In the genomic region with DNA sequence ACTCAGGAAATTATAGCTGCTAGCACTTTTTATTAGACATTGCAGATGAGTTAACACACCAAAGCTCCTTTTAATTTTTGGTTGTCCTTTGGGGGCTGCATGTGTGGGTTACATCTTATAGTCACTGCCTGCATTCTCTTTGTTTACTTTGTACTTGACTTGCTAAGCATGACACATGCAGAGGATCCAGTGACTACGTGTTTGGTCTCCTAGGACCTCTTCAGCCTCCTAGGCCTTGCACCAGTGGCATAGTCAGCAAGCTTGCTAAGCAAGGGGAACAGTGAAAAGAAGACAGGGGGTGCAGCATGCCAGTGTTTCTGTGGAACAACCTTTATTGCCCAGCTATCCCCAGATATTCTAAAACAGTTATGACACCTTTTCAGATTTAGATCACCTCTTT, we compare ENCODE assay signal across 17 cellular contexts.
A peak's percentile ranks its signal among the peaks of the same experiment; 100 is the strongest.
DNase-seq lines count a peak whose midpoint lies in the region; ATAC-seq and TF ChIP-seq lines count a peak whose summit lies in the region.
"Had no signal": no experiment of that assay in that cellular context is flagged by ENCODE, and none has a peak within 500 bp of the region (broad histone marks: within the 10 kb centered on the region; RNA-seq: fewer than 3 reads in every experiment).

No MANE protein-coding gene starts in this region.

- no peaks in the 10 kb centered on the region for H3K4me1 Mint-ChIP-seq in T-helper 17 cell

- intact Hi-C loops in Right ventricle myocardium inferior (cut with DNase I), result no loop called here

- no peaks in the 10 kb centered on the region for H3K4me1 ChIP-seq in HEK293 (ENCODE audit: control insufficient read depth, insufficient read depth, low read length)

- H3K36me3 Mint-ChIP-seq in T-helper 17 cell (ENCODE audit: low read depth), result peaks cover 4% of the 10 kb centered on the region

- CTCF ChIA-PET in HEK293 (lab: Yijun Ruan, JAX), result no interaction called here

- H3K4me3 ChIP-seq in HEK293 (ENCODE audit: low read depth, low read length) (no peak overlapping the region), foreskin fibroblast (ENCODE audit: low read depth in 1 of 2, low read length in 2 of 2) (no peak overlapping the region)

- H3K27ac Mint-ChIP-seq in T-helper 17 cell, result no peak overlapping the region
- H3K27ac Mint-ChIP-seq: progenitor cell of endocrine pancreas had no signal

- no peaks in the 10 kb centered on the region for H3K36me3 ChIP-seq in HEK293 (ENCODE audit: control insufficient read depth in 2 of 2, insufficient read depth in 1 of 2, low read length in 2 of 2)
- H3K36me3 ChIP-seq: WERI-Rb-1 had no signal

- POLR2A ChIA-PET in HEK293 (lab: Yijun Ruan, JAX), result no interaction called here

- TF ChIP-seq CTCF in HEK293 (tag by site-specific recombination; IDR thresholded peaks at IDR 0.05) (no peak), foreskin fibroblast (IDR thresholded peaks at IDR 0.05; ENCODE audit: low read depth, low read length) (no peak)

- no peak overlapping the region for H3K4me3 Mint-ChIP-seq in T-helper 17 cell

- ATAC-seq in Right ventricle myocardium inferior, result no peak
- ATAC-seq in T-helper 17 cell, result no peak

- peak; percentile 16 for DNase-seq in COLO668 (lab: John Stamatoyannopoulos, UW; ENCODE audit: unreplicated experiment)
- peak; percentile 16 for DNase-seq in NCI-H774 (lab: John Stamatoyannopoulos, UW)
- DNase-seq in foreskin fibroblast, result peak; percentile 31 to 58
- no peak for DNase-seq in Right ventricle myocardium inferior (ENCODE audit: missing footprints)
- no peak for DNase-seq in LoVo (ENCODE audit: low spot score)
- DNase-seq in GDM1 (lab: John Stamatoyannopoulos, UW), result no peak
- DNase-seq in T-helper 17 cell, result no peak
- DNase-seq: activated T-cell treated with anti-CD3 and anti-CD28 coated beads for 4 hours; cortex of kidney; NCI-H526 treated with DMSO at 0.1 percent for 48 hours; SK-N-SH; stimulated activated CD4-positive, alpha-beta T cell treated with anti-CD3 and anti-CD28 coated beads, Interleukin-4, amount 100 ng/mL, for 1 hour; stimulated activated naive CD4-positive, alpha-beta T cell treated with Interleukin-2 at 50 U/mL for 16 hours; WERI-Rb-1 had no signal

- H3K27me3 Mint-ChIP-seq in T-helper 17 cell, result no peaks in the 10 kb centered on the region
- H3K27me3 Mint-ChIP-seq: progenitor cell of endocrine pancreas had no signal

- H3K9me3 ChIP-seq in HEK293 (ENCODE audit: control insufficient read depth, insufficient read depth, low read depth, low read length) (no peaks in the 10 kb centered on the region), T-helper 17 cell (ENCODE audit: control insufficient read depth, low read length, poor library complexity, severe bottlenecking) (no peaks in the 10 kb centered on the region)
- H3K9me3 ChIP-seq: SK-N-SH had no signal

- no peak overlapping the region for H3K27ac ChIP-seq in HEK293 (ENCODE audit: extremely low read depth, low read depth, low read length)
- H3K27ac ChIP-seq: C4-2B, WERI-Rb-1 had no signal

TF ChIP-seq in HEK293, 187 proteins besides CTCF, POLR2A, EP300 and RAD21:
- TF ChIP-seq GLIS1 (tag by site-specific recombination; IDR thresholded peaks at IDR 0.05) (0 out of 2 replicates have a peak, but pooled peaks have one; percentile 13), KLF9 (tag by site-specific recombination; IDR thresholded peaks at IDR 0.05; ENCODE audit: low read depth) (no peak), YY2 (tag by site-specific recombination; IDR thresholded peaks at IDR 0.05) (no peak)

Comparison
In these comparisons a context has a peak if more than half of its experiments do, and no peak if none do; other contexts are left out.
1. DNase-seq: peak in COLO668 (single experiment), NCI-H774 (single experiment) and foreskin fibroblast (2 of 2); none in Right ventricle myocardium inferior (single experiment), LoVo (single experiment), GDM1 (single experiment) and T-helper 17 cell (0 of 3).